Comparison of ENCODE assay signal across 9 cellular contexts in genomic region chr19:14479985-14480694, GRCh38. TPM values are rescaled to one million over a fixed set of nuclear protein-coding genes. Genes with fewer than 3 reads are reported as not detected.
A peak's percentile ranks its signal among the peaks of the same experiment; 100 is the strongest.
DNase-seq lines count a peak whose midpoint lies in the region; ATAC-seq and TF ChIP-seq lines count a peak whose summit lies in the region.
"Had no signal": no experiment of that assay in that cellular context is flagged by ENCODE, and none has a peak within 500 bp of the region (broad histone marks: within the 10 kb centered on the region; RNA-seq: fewer than 3 reads in every experiment).

No MANE protein-coding gene starts in this region.

- H3K4me1 ChIP-seq in NT2/D1 (ENCODE audit: insufficient read depth, insufficient read length) (peaks cover 37% of the 10 kb centered on the region), gastroesophageal sphincter (peaks cover 0 to 43% (median 16%) of the 10 kb centered on the region in 3 donors)

- no peak overlapping the region for H3K27ac Mint-ChIP-seq in activated T-cell treated with anti-CD3 and anti-CD28 coated beads, Interleukin-2, amount 50 U/mL, for 72 hours

- H3K36me3 ChIP-seq in NT2/D1 (ENCODE audit: insufficient read depth, insufficient read length, low read length) (peaks cover 53% of the 10 kb centered on the region), gastroesophageal sphincter (peaks cover 0 to 70% of the 10 kb centered on the region in 2 donors)

- H3K27me3 ChIP-seq in NT2/D1 (ENCODE audit: insufficient read depth, insufficient read length), result no peaks in the 10 kb centered on the region
- H3K27me3 ChIP-seq in gastroesophageal sphincter, result peaks cover 5% of the 10 kb centered on the region

- peak overlapping the region in 2 of 4 donors; percentile 7 to 33 for H3K27ac ChIP-seq in gastroesophageal sphincter

- no CpG with 5 or more reads among the region's 42 CpGs for WGBS in gastroesophageal sphincter (ENCODE audit: low coverage in 1 of 2), 2 donors

- peak; percentile 98 for TF ChIP-seq CTCF in GM10248 (IDR thresholded peaks at IDR 0.05; ENCODE audit: control extremely low read depth, extremely low read depth, low read depth, missing control alignments)
- TF ChIP-seq CTCF in gastroesophageal sphincter (IDR thresholded peaks at IDR 0.05), result peak in 3 of 4 experiments; percentile 73 to 93 (median 74)

- DNase-seq in GM10248 (ENCODE audit: extremely low spot score) (peak; percentile 87), NT2/D1 (ENCODE audit: low read depth, low spot score) (peak; percentile 55), renal cortical epithelial cell (ENCODE audit: low read depth) (peak; percentile 26), NCI-H345 treated with DMSO at 0.1 percent for 48 hours (lab: John Stamatoyannopoulos, UW; ENCODE audit: unreplicated experiment) (no peak), NCI-H1092 (lab: John Stamatoyannopoulos, UW) (no peak), NCI-H446 treated with DMSO at 0.1 percent for 48 hours (lab: John Stamatoyannopoulos, UW) (no peak)
- peak; percentile 75 to 87 for DNase-seq in activated T-cell treated with anti-CD3 and anti-CD28 coated beads, Interleukin-2, amount 50 U/mL, for 72 hours

- no peak for TF ChIP-seq EP300 in gastroesophageal sphincter (IDR thresholded peaks at IDR 0.05)

- CTCF ChIA-PET in GM10248 (lab: Yijun Ruan, JAX), result interaction anchor here (0.6 to 6.0 kb wide), 36 partner anchors 8 to 409 kb away, joined by 3 to 50 read pairs (median 4); partner anchors contain the start of genes ASF1B, GIPC1 and PKN1

- ATAC-seq in activated T-cell treated with anti-CD3 and anti-CD28 coated beads, Interleukin-2, amount 50 U/mL, for 72 hours (replicated peaks in 1 of 2), result peak; percentile 54 to 59
- ATAC-seq in gastroesophageal sphincter, result no peak

- no peaks in the 10 kb centered on the region for H3K27me3 Mint-ChIP-seq in activated T-cell treated with anti-CD3 and anti-CD28 coated beads, Interleukin-2, amount 50 U/mL, for 72 hours (ENCODE audit: low read depth)

- H3K9me3 ChIP-seq in NT2/D1 (ENCODE audit: insufficient read depth, low read length) (no peaks in the 10 kb centered on the region), gastroesophageal sphincter (no peaks in the 10 kb centered on the region)

- H3K4me3 Mint-ChIP-seq in activated T-cell treated with anti-CD3 and anti-CD28 coated beads, Interleukin-2, amount 50 U/mL, for 72 hours, result no peak overlapping the region

- peaks cover 20% of the 10 kb centered on the region for H3K4me1 Mint-ChIP-seq in activated T-cell treated with anti-CD3 and anti-CD28 coated beads, Interleukin-2, amount 50 U/mL, for 72 hours (ENCODE audit: low read depth)

- TF ChIP-seq POLR2A in gastroesophageal sphincter (IDR thresholded peaks at IDR 0.05), result no peak

- peaks cover 0 to 1% of the 10 kb centered on the region in 2 donors for H3K36me3 Mint-ChIP-seq in activated T-cell treated with anti-CD3 and anti-CD28 coated beads, Interleukin-2, amount 50 U/mL, for 72 hours (ENCODE audit: insufficient read depth in 2 of 2)

- POLR2A ChIA-PET in GM10248 (lab: Yijun Ruan, JAX), result no interaction called here

- no peak overlapping the region for H3K4me3 ChIP-seq in NT2/D1 (ENCODE audit: insufficient read length, low read depth)
- no peak overlapping the region for H3K4me3 ChIP-seq in gastroesophageal sphincter

- H3K9ac ChIP-seq in NT2/D1 (ENCODE audit: insufficient read length, low read depth), result peak overlapping the region; percentile 66

- no peaks in the 10 kb centered on the region for H3K9me3 Mint-ChIP-seq in activated T-cell treated with anti-CD3 and anti-CD28 coated beads, Interleukin-2, amount 50 U/mL, for 72 hours

RNA-seq across cellular contexts. Expression of gene PTGER1, which starts 5.0 kb away (rescaled TPM):
- under 1 TPM; 0.38 to 0.39 TPM for total RNA-seq in activated T-cell treated with anti-CD3 and anti-CD28 coated beads, Interleukin-2, amount 50 U/mL, for 72 hours
- 1 to 10 TPM in 2 of 4 donors, under 1 TPM in 2; 0.23 to 4.6 (median 1.3) TPM for total RNA-seq in gastroesophageal sphincter
- 0.85 and 5.0 TPM in 2 replicates for total RNA-seq in renal cortical epithelial cell
- total RNA-seq: temporal lobe had no signal

RNA-seq across cellular contexts. Expression of gene GIPC1, which starts 15.8 kb away (rescaled TPM):
- total RNA-seq in activated T-cell treated with anti-CD3 and anti-CD28 coated beads, Interleukin-2, amount 50 U/mL, for 72 hours, result 10 to 100 TPM; 24.1 to 28.6 TPM
- total RNA-seq in gastroesophageal sphincter (100 to 1,000 TPM in 1 of 4 donors, 10 to 100 TPM in 3; 63.8 to 115 (median 78.3) TPM), renal cortical epithelial cell (180 and 401 TPM in 2 replicates)

RNA-seq across cellular contexts. Expression of gene DNAJB1, which starts 38.1 kb away (rescaled TPM):
- total RNA-seq in activated T-cell treated with anti-CD3 and anti-CD28 coated beads, Interleukin-2, amount 50 U/mL, for 72 hours, result 10 to 100 TPM; 62.5 to 64.1 TPM
- 10 to 100 TPM; 59.3 to 72.8 (median 68.2) TPM for total RNA-seq in gastroesophageal sphincter
- 55.3 and 58.9 TPM in 2 replicates for total RNA-seq in renal cortical epithelial cell

RNA-seq across cellular contexts. Expression of gene PKN1, which starts 47.0 kb away (rescaled TPM):
- total RNA-seq in activated T-cell treated with anti-CD3 and anti-CD28 coated beads, Interleukin-2, amount 50 U/mL, for 72 hours, result 100 to 1,000 TPM; 239 to 278 TPM
- total RNA-seq in gastroesophageal sphincter, result 100 to 1,000 TPM in 3 of 4 donors, 10 to 100 TPM in 1; 98.2 to 286 (median 139) TPM
- total RNA-seq in renal cortical epithelial cell, result 99.1 and 126 TPM in 2 replicates

RNA-seq across cellular contexts. Expression of gene TECR, which starts 49.3 kb away (rescaled TPM):
- 100 to 1,000 TPM; 105 to 106 TPM for total RNA-seq in activated T-cell treated with anti-CD3 and anti-CD28 coated beads, Interleukin-2, amount 50 U/mL, for 72 hours
- total RNA-seq in gastroesophageal sphincter (10 to 100 TPM; 21.3 to 27.2 (median 24.3) TPM), renal cortical epithelial cell (33.4 and 35.6 TPM in 2 replicates)

Comparison
In these comparisons a context has a peak if more than half of its experiments do, and no peak if none do; other contexts are left out.
1. DNase-seq: peak in GM10248 (single experiment), NT2/D1 (single experiment), activated T-cell treated with anti-CD3 and anti-CD28 coated beads, Interleukin-2, amount 50 U/mL, for 72 hours (2 of 2) and renal cortical epithelial cell (single experiment); none in NCI-H345 treated with DMSO at 0.1 percent for 48 hours (single experiment), NCI-H1092 (single experiment) and NCI-H446 treated with DMSO at 0.1 percent for 48 hours (single experiment).